Comparison of ENCODE assay signal across 30 cellular contexts in genomic region chr7:5657901-5658300, GRCh38.
DNase-seq lines count a peak whose midpoint lies in the region; FAIRE-seq and TF ChIP-seq lines count a peak whose summit lies in the region.
"Had no signal": no experiment of that assay in that cellular context is flagged by ENCODE, and none has a peak within 500 bp of the region (broad histone marks: within the 10 kb centered on the region; RNA-seq: fewer than 3 reads in every experiment).

No MANE protein-coding gene starts in this region.

- H3K36me3 ChIP-seq in breast epithelium (no peaks in the 10 kb centered on the region), astrocyte (ENCODE audit: insufficient read depth, low read length) (peaks cover 15% of the 10 kb centered on the region)
- H3K36me3 ChIP-seq: cardiac muscle cell, right lobe of liver, transverse colon had no signal

- peak; percentile 73 for DNase-seq in MCF 10A (ENCODE audit: unreplicated experiment)
- DNase-seq in breast epithelium (ENCODE audit: low spot score in 2 of 2): no peak
- peak; percentile 50 for DNase-seq in astrocyte (ENCODE audit: low read depth)
- peak; percentile 57 for DNase-seq in fibroblast of mammary gland (ENCODE audit: low read depth)
- DNase-seq in NCI-H1092 (lab: John Stamatoyannopoulos, UW): no peak
- DNase-seq in stimulated activated CD4-positive, alpha-beta T cell treated with anti-CD3 and anti-CD28 coated beads, Interleukin-2, amount 100 ng/mL, for 24 hours: no peak
- DNase-seq in germinal center (ENCODE audit: low spot score): no peak
- no peak for DNase-seq in NOMO-1 treated with dmso at 0.1 percent for 144 hours (lab: John Stamatoyannopoulos, UW; ENCODE audit: unreplicated experiment)
- DNase-seq: 8988T; activated naive CD4-positive, alpha-beta T cell treated with anti-CD3 and anti-CD28 coated beads, Interleukin-2, amount 50 U/mL, for 16 hours; activated T-cell treated with anti-CD3 and anti-CD28 coated beads for 4 hours; AML-193; CD4-positive, alpha-beta T cell; effector CD8-positive, alpha-beta T cell; foreskin melanocyte; H7; heart right ventricle; kidney glomerular epithelial cell; naive thymus-derived CD4-positive, alpha-beta T cell; NCI-H1417; NCI-H2081; NCI-H2227 treated with DMSO at 0.1 percent for 48 hours; right lobe of liver; SIG-M5; transverse colon had no signal

- no peak overlapping the region for H3K4me2 ChIP-seq in astrocyte (ENCODE audit: low read length)

- no peaks in the 10 kb centered on the region for H3K27me3 Mint-ChIP-seq in MCF 10A (ENCODE audit: insufficient read depth, unreplicated experiment)
- H3K27me3 Mint-ChIP-seq in astrocyte (ENCODE audit: low read depth, unreplicated experiment): no peaks in the 10 kb centered on the region
- H3K27me3 Mint-ChIP-seq: CD4-positive, alpha-beta T cell; naive thymus-derived CD4-positive, alpha-beta T cell had no signal

- no peaks in the 10 kb centered on the region for H3K27me3 ChIP-seq in breast epithelium
- H3K27me3 ChIP-seq in astrocyte (ENCODE audit: insufficient read depth, low read length): no peaks in the 10 kb centered on the region
- H3K27me3 ChIP-seq: cardiac muscle cell, heart right ventricle, right lobe of liver, transverse colon had no signal

- H3K27ac Mint-ChIP-seq in MCF 10A (ENCODE audit: low read depth, unreplicated experiment): no peak overlapping the region
- H3K27ac Mint-ChIP-seq in astrocyte (ENCODE audit: unreplicated experiment): peak overlapping the region; percentile 34
- H3K27ac Mint-ChIP-seq: activated T-helper 2 cell treated with anti-CD3 and anti-CD28 coated beads, Interferon-gamma antibody, Interleukin-2, Interleukin-4, amounts not matched to agents 10 μg/mL and 5 μg/mL and 100 μg/mL, durations not matched to agents 14 hours and 24 hours and 36 hours; stimulated activated effector memory CD8-positive, alpha-beta T cell treated with anti-CD3 and anti-CD28 coated beads, Interleukin-12 subunit alpha, Interleukin-12 subunit beta, amount 100 ng/mL, for 72 hours had no signal

- H3K36me3 Mint-ChIP-seq in MCF 10A (ENCODE audit: insufficient read depth, unreplicated experiment): peaks cover 37% of the 10 kb centered on the region
- peaks cover 25% of the 10 kb centered on the region for H3K36me3 Mint-ChIP-seq in astrocyte (ENCODE audit: low read depth, unreplicated experiment)

- peaks cover 20% of the 10 kb centered on the region for H4K20me1 ChIP-seq in astrocyte (ENCODE audit: insufficient read depth, low read length)

- H3K4me3 ChIP-seq in breast epithelium: no peak overlapping the region
- no peak overlapping the region for H3K4me3 ChIP-seq in astrocyte (ENCODE audit: insufficient read depth, low read depth, low read length)
- H3K4me3 ChIP-seq in fibroblast of mammary gland (ENCODE audit: control insufficient read depth, low read depth, low read length): no peak overlapping the region
- H3K4me3 ChIP-seq: cardiac muscle cell, coronary artery, heart right ventricle, right lobe of liver, transverse colon had no signal

- H3K4me1 Mint-ChIP-seq in MCF 10A (ENCODE audit: insufficient read depth, unreplicated experiment) (peaks cover 16% of the 10 kb centered on the region), astrocyte (ENCODE audit: low read depth, unreplicated experiment) (peaks cover 8% of the 10 kb centered on the region)

- no peak overlapping the region for H2AFZ ChIP-seq in astrocyte (ENCODE audit: low read depth, low read length)

- FAIRE-seq in astrocyte (lab: Jason Lieb, UNC): no peak
- FAIRE-seq: GM12891 had no signal

- POLR2A ChIA-PET in MCF 10A (lab: Yijun Ruan, JAX): interaction anchor here (0.6 to 3.0 kb wide), 8 partner anchors 10 to 236 kb away, joined by 3 to 18 read pairs (median 4); no protein-coding TSS in a partner anchor

- peaks cover 15% of the 10 kb centered on the region for H3K79me2 ChIP-seq in astrocyte (ENCODE audit: insufficient read depth, low read length)

- TF ChIP-seq POLR2A in breast epithelium (IDR thresholded peaks at IDR 0.05): no peak

- BruUV-seq in MCF 10A (replicated peaks; lab: Mats Ljungman, UMichigan): no TSS peak

- TF ChIP-seq CTCF in MCF 10A (IDR thresholded peaks at IDR 0.05; ENCODE audit: unreplicated experiment): no peak
- no peak for TF ChIP-seq CTCF in breast epithelium (IDR thresholded peaks at IDR 0.05)
- no peak for TF ChIP-seq CTCF in astrocyte (IDR thresholded peaks at IDR 0.05; ENCODE audit: insufficient read depth, low read depth, low read length)
- no peak for TF ChIP-seq CTCF in fibroblast of mammary gland (conservative IDR thresholded peaks at IDR 0.05; ENCODE audit: control insufficient read depth, insufficient read depth, low read depth, low read length)

- H3K9me3 Mint-ChIP-seq in MCF 10A (ENCODE audit: unreplicated experiment) (no peaks in the 10 kb centered on the region), astrocyte (ENCODE audit: unreplicated experiment) (no peaks in the 10 kb centered on the region)
- H3K9me3 Mint-ChIP-seq: activated T-helper 2 cell treated with anti-CD3 and anti-CD28 coated beads, Interferon-gamma antibody, Interleukin-2, Interleukin-4, amounts not matched to agents 10 μg/mL and 5 μg/mL and 100 μg/mL, durations not matched to agents 14 hours and 24 hours and 36 hours; CD4-positive, alpha-beta T cell; naive thymus-derived CD4-positive, alpha-beta T cell; stimulated activated effector memory CD8-positive, alpha-beta T cell treated with anti-CD3 and anti-CD28 coated beads, Interleukin-12 subunit alpha, Interleukin-12 subunit beta, amount 100 ng/mL, for 72 hours had no signal

- H3K4me3 Mint-ChIP-seq in MCF 10A (ENCODE audit: unreplicated experiment) (peak overlapping the region; percentile 19), astrocyte (ENCODE audit: unreplicated experiment) (no peak overlapping the region)
- H3K4me3 Mint-ChIP-seq: CD4-positive, alpha-beta T cell; stimulated activated effector memory CD8-positive, alpha-beta T cell treated with anti-CD3 and anti-CD28 coated beads, Interleukin-12 subunit alpha, Interleukin-12 subunit beta, amount 100 ng/mL, for 72 hours had no signal

- no peak overlapping the region for H3K9ac ChIP-seq in astrocyte (ENCODE audit: low read length)

- H3K4me1 ChIP-seq in breast epithelium (no peaks in the 10 kb centered on the region), astrocyte (ENCODE audit: insufficient read depth, low read length) (peaks cover 3% of the 10 kb centered on the region)
- H3K4me1 ChIP-seq: right lobe of liver had no signal

- H3K9me3 ChIP-seq in breast epithelium: no peaks in the 10 kb centered on the region
- H3K9me3 ChIP-seq in astrocyte (ENCODE audit: insufficient read depth, low read depth, low read length): no peaks in the 10 kb centered on the region
- H3K9me3 ChIP-seq: heart right ventricle, right lobe of liver, transverse colon had no signal

- intact Hi-C loops in MCF 10A (cut with micrococcal nuclease): no loop called here
- intact Hi-C loops in breast epithelium (cut with DNase I; ENCODE audit: low total_unique reads): no loop called here

- H3K27ac ChIP-seq in breast epithelium (no peak overlapping the region), astrocyte (ENCODE audit: low read depth, low read length) (no peak overlapping the region)
- H3K27ac ChIP-seq: cardiac muscle cell, coronary artery, right lobe of liver, transverse colon had no signal

- CTCF ChIA-PET in MCF 10A (lab: Yijun Ruan, JAX): interaction anchor here (0.6 to 4.9 kb wide), 5 partner anchors 11 to 259 kb away, joined by 3 to 28 read pairs (median 3); no protein-coding TSS in a partner anchor

Comparison
In these comparisons a context has a peak if more than half of its experiments do, and no peak if none do; other contexts are left out.
1. DNase-seq: peak in MCF 10A (single experiment), astrocyte (single experiment) and fibroblast of mammary gland (single experiment); none in breast epithelium (0 of 2), NCI-H1092 (single experiment), stimulated activated CD4-positive, alpha-beta T cell treated with anti-CD3 and anti-CD28 coated beads, Interleukin-2, amount 100 ng/mL, for 24 hours (0 of 2), germinal center (single experiment) and NOMO-1 treated with dmso at 0.1 percent for 144 hours (single experiment).